ENCODE assay signal across 8 cellular contexts in genomic region chr5:71586052-71586940, GRCh38. TPM values are rescaled to one million over a fixed set of nuclear protein-coding genes. Genes with fewer than 3 reads are reported as not detected.
A peak's percentile ranks its signal among the peaks of the same experiment; 100 is the strongest.
DNase-seq lines count a peak whose midpoint lies in the region; ATAC-seq, FAIRE-seq and TF ChIP-seq lines count a peak whose summit lies in the region.

No MANE protein-coding gene starts in this region.

- intact Hi-C loops in activated CD4-positive, alpha-beta memory T cell treated with anti-CD3 and anti-CD28 coated beads for 36 hours (cut with micrococcal nuclease): loop anchor here (5.0 kb wide), 2 partner anchors 129 to 1911 kb away; partner anchors contain the start of genes BDP1 and BTF3
- intact Hi-C loops in right cardiac atrium (cut with DNase I): no loop called here

- peaks cover 6% of the 10 kb centered on the region for H3K4me1 ChIP-seq in right cardiac atrium (ENCODE audit: control insufficient read depth, insufficient read depth, low read length)
- peaks cover 13% of the 10 kb centered on the region for H3K4me1 ChIP-seq in skeletal muscle satellite cell (ENCODE audit: control insufficient read depth, insufficient read depth, low read length)

- H3K36me3 ChIP-seq in skeletal muscle satellite cell (ENCODE audit: insufficient read depth, low read length): no peaks in the 10 kb centered on the region

- no peaks in the 10 kb centered on the region for H3K9me3 Mint-ChIP-seq in IgD-negative memory B cell
- H3K9me3 Mint-ChIP-seq in activated CD4-positive, alpha-beta memory T cell treated with anti-CD3 and anti-CD28 coated beads for 36 hours: no peaks in the 10 kb centered on the region

- FAIRE-seq in GM12891 (lab: Jason Lieb, UNC): no peak

- H3K27me3 Mint-ChIP-seq in IgD-negative memory B cell: peaks cover 2% of the 10 kb centered on the region
- no peaks in the 10 kb centered on the region for H3K27me3 Mint-ChIP-seq in activated CD4-positive, alpha-beta memory T cell treated with anti-CD3 and anti-CD28 coated beads for 36 hours

- H3K9me3 ChIP-seq in right cardiac atrium (ENCODE audit: control insufficient read depth, low read length) (no peaks in the 10 kb centered on the region), skeletal muscle satellite cell (replicated peaks; ENCODE audit: low read length) (no peaks in the 10 kb centered on the region)

- H3K36me3 Mint-ChIP-seq in IgD-negative memory B cell: no peaks in the 10 kb centered on the region
- peaks cover 2% of the 10 kb centered on the region for H3K36me3 Mint-ChIP-seq in activated CD4-positive, alpha-beta memory T cell treated with anti-CD3 and anti-CD28 coated beads for 36 hours

- DNase-seq in activated T-cell treated with anti-CD3 and anti-CD28 coated beads, Interleukin-2, amount 50 U/mL, for 1 hour: peak; percentile 20
- DNase-seq in activated T-cell treated with anti-CD3 and anti-CD28 coated beads, Interleukin-2, amount 50 U/mL, for 48 hours: no peak
- no peak for DNase-seq in activated CD4-positive, alpha-beta memory T cell treated with anti-CD3 and anti-CD28 coated beads for 36 hours
- DNase-seq in right cardiac atrium: no peak
- no peak for DNase-seq in NCI-H128 (lab: John Stamatoyannopoulos, UW; ENCODE audit: unreplicated experiment)
- no peak for DNase-seq in GM12891 (ENCODE audit: insufficient read length, low spot score)

- H3K27ac Mint-ChIP-seq in IgD-negative memory B cell: peak overlapping the region; percentile 82 to 100 (median 93)
- peak overlapping the region; percentile 90 for H3K27ac Mint-ChIP-seq in activated CD4-positive, alpha-beta memory T cell treated with anti-CD3 and anti-CD28 coated beads for 36 hours

- peak in 1 of 2 donors; percentile 22 for ATAC-seq in right cardiac atrium

- CTCF ChIA-PET in activated CD4-positive, alpha-beta memory T cell treated with anti-CD3 and anti-CD28 coated beads for 36 hours (lab: Charles Lee): interaction anchor here (0.7 to 6.8 kb wide), 4 partner anchors 15 to 690 kb away, joined by 3 to 70 read pairs (median 4); no protein-coding TSS in a partner anchor

- peak overlapping the region; percentile 75 for H3K27ac ChIP-seq in right cardiac atrium (ENCODE audit: low read length)

- H3K4me3 ChIP-seq in right cardiac atrium (ENCODE audit: low read length): peak overlapping the region; percentile 76
- H3K4me3 ChIP-seq in skeletal muscle satellite cell (ENCODE audit: low read length): peak overlapping the region; percentile 74

- peak overlapping the region; percentile 92 for H3K9ac ChIP-seq in skeletal muscle satellite cell (ENCODE audit: low read depth, low read length)

- H3K4me1 Mint-ChIP-seq in IgD-negative memory B cell: peaks cover 18 to 28% (median 26%) of the 10 kb centered on the region in 3 donors
- peaks cover 34% of the 10 kb centered on the region for H3K4me1 Mint-ChIP-seq in activated CD4-positive, alpha-beta memory T cell treated with anti-CD3 and anti-CD28 coated beads for 36 hours (ENCODE audit: low read depth)

- H3K27me3 ChIP-seq in right cardiac atrium (ENCODE audit: control insufficient read depth, insufficient read depth) (no peaks in the 10 kb centered on the region), skeletal muscle satellite cell (ENCODE audit: control insufficient read depth, insufficient read depth, low read length) (no peaks in the 10 kb centered on the region)

- H3K4me2 ChIP-seq in skeletal muscle satellite cell (ENCODE audit: low read length): peak overlapping the region; percentile 81

- POLR2A ChIA-PET in activated CD4-positive, alpha-beta memory T cell treated with anti-CD3 and anti-CD28 coated beads for 36 hours (lab: Charles Lee): interaction anchor here (2.4 kb wide), 1 partner anchor 15 kb away, joined by 16 read pairs; no protein-coding TSS in a partner anchor

- peak overlapping the region; percentile 87 to 99 (median 96) for H3K4me3 Mint-ChIP-seq in IgD-negative memory B cell
- peak overlapping the region; percentile 84 for H3K4me3 Mint-ChIP-seq in activated CD4-positive, alpha-beta memory T cell treated with anti-CD3 and anti-CD28 coated beads for 36 hours

- no peak for TF ChIP-seq POLR2A in GM12891 (IDR thresholded peaks at IDR 0.05; ENCODE audit: low read depth, low read length)

- 85% methylated on average over 22 of the region's 22 CpGs for WGBS in right cardiac atrium

TF ChIP-seq in GM12891, 5 proteins besides CTCF, POLR2A, EP300 and RAD21:
- TF ChIP-seq POU2F2 (IDR thresholded peaks at IDR 0.05; ENCODE audit: low read depth, low read length): no peak
- no peak for TF ChIP-seq TAF1 (IDR thresholded peaks at IDR 0.05; ENCODE audit: low read depth, low read length)
- TF ChIP-seq POLR2AphosphoS5 (IDR thresholded peaks at IDR 0.05; ENCODE audit: low read depth, low read length): no peak
- no peak for TF ChIP-seq PAX5 (IDR thresholded peaks at IDR 0.05; ENCODE audit: insufficient read depth, low read length, severe bottlenecking)
- TF ChIP-seq SPI1 (IDR thresholded peaks at IDR 0.05; ENCODE audit: low read depth, low read length): no peak

RNA-seq across cellular contexts. Expression of gene MCCC2, which starts 0.8 kb away (rescaled TPM):
- polyA plus RNA-seq in IgD-negative memory B cell (33.2 TPM), right cardiac atrium (52.0 TPM)
- 10 to 100 TPM; 52.8 to 54.4 TPM for total RNA-seq in activated CD4-positive, alpha-beta memory T cell treated with anti-CD3 and anti-CD28 coated beads for 36 hours
- total RNA-seq in right cardiac atrium: 10 to 100 TPM; 47.1 to 71.8 (median 53.3) TPM
- total RNA-seq in skeletal muscle satellite cell (2012; rRNA removed): 21.8 and 24.6 TPM in 2 replicates
- polyA plus RNA-seq in GM12891 (2012; ENCODE audit: low read depth, missing spikeins): 49.1 TPM
